Comparison of ENCODE assay signal across 20 cellular contexts in genomic region chr4:7763788-7764187, GRCh38.
DNase-seq lines count a peak whose midpoint lies in the region; FAIRE-seq and TF ChIP-seq lines count a peak whose summit lies in the region.
"Had no signal": no experiment of that assay in that cellular context is flagged by ENCODE, and none has a peak within 500 bp of the region (broad histone marks: within the 10 kb centered on the region; RNA-seq: fewer than 3 reads in every experiment).

No MANE protein-coding gene starts in this region.

- TF ChIP-seq CTCF in OCI-LY7 (conservative IDR thresholded peaks at IDR 0.05; ENCODE audit: low read length) = no peak
- TF ChIP-seq CTCF in glutamatergic neuron (IDR thresholded peaks at IDR 0.05; ENCODE audit: partially characterized antibody, unreplicated experiment) = no peak

- no peak overlapping the region for H3K27ac ChIP-seq in GM23248
- no peak overlapping the region for H3K27ac ChIP-seq in OCI-LY7 (ENCODE audit: low read depth, low read length, poor library complexity, severe bottlenecking)
- H3K27ac ChIP-seq: pancreas, testis had no signal

- H3K27me3 ChIP-seq in GM23248 (replicated peaks; ENCODE audit: insufficient read depth) = no peaks in the 10 kb centered on the region
- H3K27me3 ChIP-seq: BE2C, pancreas, testis had no signal

- H3K4me1 Mint-ChIP-seq in glutamatergic neuron (ENCODE audit: low read depth, unreplicated experiment) = peaks cover 36% of the 10 kb centered on the region

- intact Hi-C loops in OCI-LY7 (cut with micrococcal nuclease; ENCODE audit: unreplicated experiment) = no loop called here

- no peaks in the 10 kb centered on the region for H3K36me3 Mint-ChIP-seq in glutamatergic neuron (ENCODE audit: unreplicated experiment)

- FAIRE-seq in RCC 7860 (lab: Jason Lieb, UNC) = no peak
- FAIRE-seq: GM19239, pancreas had no signal

- H3K4me3 ChIP-seq in GM23248 (no peak overlapping the region), OCI-LY7 (ENCODE audit: low read depth, low read length, poor library complexity, severe bottlenecking) (no peak overlapping the region)
- H3K4me3 ChIP-seq: pancreas, testis had no signal

- H3K27me3 Mint-ChIP-seq in glutamatergic neuron (ENCODE audit: unreplicated experiment) = peaks cover 59% of the 10 kb centered on the region

- no peaks in the 10 kb centered on the region for H3K9me3 ChIP-seq in GM23248 (ENCODE audit: low read depth)
- H3K9me3 ChIP-seq in OCI-LY7 (ENCODE audit: low read length) = no peaks in the 10 kb centered on the region
- H3K9me3 ChIP-seq: BE2C, pancreas, testis had no signal

- no TSS peak for BruUV-seq in OCI-LY7 (replicated peaks; lab: Mats Ljungman, UMichigan)

- H2AFZ ChIP-seq in GM23248 (no peak overlapping the region), OCI-LY7 (ENCODE audit: low read length) (no peak overlapping the region)

- peaks cover 37% of the 10 kb centered on the region for H3F3A ChIP-seq in GM23248 (ENCODE audit: insufficient read depth)

- no peak overlapping the region for H3K4me2 ChIP-seq in GM23248 (ENCODE audit: unreplicated experiment)
- no peak overlapping the region for H3K4me2 ChIP-seq in OCI-LY7 (ENCODE audit: low read length)

- H3K4me1 ChIP-seq in GM23248 (ENCODE audit: insufficient read depth) (no peaks in the 10 kb centered on the region), OCI-LY7 (ENCODE audit: insufficient read depth, low read length, poor library complexity, severe bottlenecking) (peaks cover 8% of the 10 kb centered on the region)
- H3K4me1 ChIP-seq: BE2C, pancreas, testis had no signal

- WGBS in GM23248 (ENCODE audit: low coverage in 1 of 2, low lambda C conversion rate in 2 of 2, missing lambda C conversion rate in 2 of 2), 2 experiments = 77 to 80% methylated on average over 10 of the region's 10 CpGs

- CTCF ChIA-PET in OCI-LY7 (lab: Charles Lee; ENCODE audit: unreplicated experiment) = no interaction called here

- no peak overlapping the region for H3K4me3 Mint-ChIP-seq in glutamatergic neuron (ENCODE audit: unreplicated experiment)

- POLR2A ChIA-PET in OCI-LY7 (lab: Charles Lee) = no interaction called here

- H3K9ac ChIP-seq in GM23248 = no peak overlapping the region

- H3K36me3 ChIP-seq in GM23248 (ENCODE audit: low read depth) (peaks cover 85% of the 10 kb centered on the region), OCI-LY7 (ENCODE audit: insufficient read depth, low read length) (no peaks in the 10 kb centered on the region)

- H3K27ac Mint-ChIP-seq in glutamatergic neuron (ENCODE audit: unreplicated experiment) = no peak overlapping the region

- H3K9me2 ChIP-seq in GM23248 (ENCODE audit: insufficient read depth) = no peaks in the 10 kb centered on the region
- no peaks in the 10 kb centered on the region for H3K9me2 ChIP-seq in OCI-LY7 (ENCODE audit: insufficient read depth, low read length)

- peak; percentile 50 for DNase-seq in GM23248
- peak; percentile 50 for DNase-seq in RCC 7860 (ENCODE audit: low spot score)
- DNase-seq in dermis blood vessel endothelial cell = peak; percentile 66
- peak; percentile 23 for DNase-seq in myocyte (ENCODE audit: low read depth)
- DNase-seq in OCI-LY7 (ENCODE audit: low spot score) = no peak
- no peak for DNase-seq in glutamatergic neuron
- DNase-seq in NOMO-1 (lab: John Stamatoyannopoulos, UW; ENCODE audit: unreplicated experiment in 2 of 2) = no peak
- DNase-seq in GM03348 (ENCODE audit: low spot score) = no peak
- DNase-seq: activated gamma-delta T cell; anterior cingulate cortex; BE2C; hippocampal formation; KBM-7; NCI-H1105; NCI-H2171 treated with DMSO at 0.1 percent for 48 hours; pancreas; stimulated activated CD4-positive, alpha-beta T cell treated with anti-CD3 and anti-CD28 coated beads, Interleukin-4, amount 100 ng/mL, for 24 hours; stimulated activated CD8-positive, alpha-beta memory T cell treated with anti-CD3 and anti-CD28 coated beads, Interleukin-4, amount 100 ng/mL, for 48 hours; testis had no signal

- in situ Hi-C loops in GM23248 (cut with MboI) = no loop called here

- H3K9me3 Mint-ChIP-seq in glutamatergic neuron (ENCODE audit: unreplicated experiment) = peaks cover 78% of the 10 kb centered on the region

- H3K79me2 ChIP-seq in GM23248 (ENCODE audit: insufficient read depth) (peaks cover 32% of the 10 kb centered on the region), OCI-LY7 (ENCODE audit: insufficient read depth, low read depth, low read length) (no peaks in the 10 kb centered on the region)

- H4K20me1 ChIP-seq in GM23248 (ENCODE audit: insufficient read depth) (no peaks in the 10 kb centered on the region), OCI-LY7 (ENCODE audit: insufficient read depth, low read length) (no peaks in the 10 kb centered on the region)

Comparison
In these comparisons a context has a peak if more than half of its experiments do, and no peak if none do; other contexts are left out.
1. DNase-seq: peak in GM23248 (single experiment), RCC 7860 (single experiment), dermis blood vessel endothelial cell (single experiment) and myocyte (single experiment); none in OCI-LY7 (single experiment), glutamatergic neuron (single experiment), NOMO-1 (0 of 2) and GM03348 (single experiment).